10 cellular contexts compared by ENCODE assay signal in genomic region chr14:55131782-55132181, GRCh38. TPM values are rescaled to one million over a fixed set of nuclear protein-coding genes. Genes with fewer than 3 reads are reported as not detected.
A peak's percentile ranks its signal among the peaks of the same experiment; 100 is the strongest.
DNase-seq lines count a peak whose midpoint lies in the region; ATAC-seq and TF ChIP-seq lines count a peak whose summit lies in the region.
"Had no signal": no experiment of that assay in that cellular context is flagged by ENCODE, and none has a peak within 500 bp of the region (broad histone marks: within the 10 kb centered on the region; RNA-seq: fewer than 3 reads in every experiment).

No MANE protein-coding gene starts in this region.

- H2BK5ac ChIP-seq in trophoblast cell (ENCODE audit: low read depth, low read length, poor library complexity) = no peak overlapping the region

- no peak overlapping the region for H3K14ac ChIP-seq in trophoblast cell (ENCODE audit: low read length)

- CTCF ChIA-PET in Caco-2 (lab: Charles Lee) = interaction anchor here (0.7 to 1.1 kb wide), 3 partner anchors 8 to 23 kb away, joined by 3 read pairs; no protein-coding TSS in a partner anchor

- H4K12ac ChIP-seq in trophoblast cell (ENCODE audit: low read depth, low read length) = no peak overlapping the region

- TF ChIP-seq POLR2A in erythroblast (IDR thresholded peaks at IDR 0.05; ENCODE audit: low read length) = no peak

- H3K4me3 ChIP-seq in Caco-2 (ENCODE audit: low read depth, low read length) (peak overlapping the region; percentile 96), trophoblast cell (ENCODE audit: low read depth, low read length) (no peak overlapping the region), MG63 (no peak overlapping the region)

- H3K9me3 Mint-ChIP-seq in Caco-2 (ENCODE audit: unreplicated experiment) = no peaks in the 10 kb centered on the region
- H3K9me3 Mint-ChIP-seq: stimulated activated naive CD8-positive, alpha-beta T cell treated with anti-CD3 and anti-CD28 coated beads, Interleukin-15, amount 100 ng/mL, for 72 hours had no signal

- H3K18ac ChIP-seq in trophoblast cell (ENCODE audit: low read length) = no peak overlapping the region

- H3K9ac ChIP-seq in trophoblast cell (ENCODE audit: low read length) = no peak overlapping the region

- peaks cover 11% of the 10 kb centered on the region for H3K79me2 ChIP-seq in trophoblast cell (ENCODE audit: control insufficient read depth, insufficient read depth, low read length, poor library complexity)

- no peak overlapping the region for H3K23ac ChIP-seq in trophoblast cell (ENCODE audit: low read length)

- no peak overlapping the region for H2BK120ac ChIP-seq in trophoblast cell (ENCODE audit: insufficient read depth, low read length, poor library complexity)

- H3K4me3 Mint-ChIP-seq in Caco-2 (ENCODE audit: unreplicated experiment) = peak overlapping the region; percentile 89
- H3K4me3 Mint-ChIP-seq: stimulated activated naive CD8-positive, alpha-beta T cell treated with anti-CD3 and anti-CD28 coated beads, Interleukin-15, amount 100 ng/mL, for 72 hours had no signal

- H3K36me3 ChIP-seq in Caco-2 (ENCODE audit: control insufficient read depth, insufficient read depth, low read length) (peaks cover 2% of the 10 kb centered on the region; the same call in 1 of the 2 replicates), trophoblast cell (ENCODE audit: control insufficient read depth in 1 of 2, insufficient read depth in 2 of 2, low read length in 2 of 2) (peaks cover 0 to 3% of the 10 kb centered on the region in 2 experiments), MG63 (no peaks in the 10 kb centered on the region; the same call in none of the 2 replicates)

- H3K9me3 ChIP-seq in Caco-2 = no peaks in the 10 kb centered on the region
- no peaks in the 10 kb centered on the region for H3K9me3 ChIP-seq in trophoblast cell (ENCODE audit: insufficient read depth, low read depth, low read length)
- H3K9me3 ChIP-seq in MG63 = no peaks in the 10 kb centered on the region

- peaks cover 9% of the 10 kb centered on the region for H3K79me1 ChIP-seq in trophoblast cell (ENCODE audit: low read length)

- BruUV-seq in Caco-2 (replicated peaks; lab: Mats Ljungman, UMichigan) = no TSS peak

- no peak for TF ChIP-seq CTCF in Caco-2 (IDR thresholded peaks at IDR 0.05; ENCODE audit: insufficient read depth in 1 of 2, low read depth in 1 of 2, low read length in 1 of 2, severe bottlenecking in 1 of 2, unreplicated experiment in 1 of 2)

- no peak for DNase-seq in Caco-2
- peak; percentile 54 for DNase-seq in NOMO-1 treated with DMSO at 0.1 percent for 48 hours (lab: John Stamatoyannopoulos, UW; ENCODE audit: unreplicated experiment)
- DNase-seq in erythroblast (lab: John Stamatoyannopoulos, UW) = peak; percentile 36 to 41
- DNase-seq in trophoblast cell = peak in 1 of 2 donors; percentile 47
- DNase-seq in stimulated activated naive CD4-positive, alpha-beta T cell treated with Interleukin-2 at 50 U/mL for 16 hours (lab: John Stamatoyannopoulos, UW) = no peak
- DNase-seq in pons (ENCODE audit: low spot score) = no peak
- no peak for DNase-seq in MG63
- DNase-seq: activated CD4-positive, alpha-beta T cell treated with anti-CD3 and anti-CD28 coated beads for 4 hours; stimulated activated naive CD8-positive, alpha-beta T cell treated with anti-CD3 and anti-CD28 coated beads, Interleukin-15, amount 100 ng/mL, for 72 hours had no signal

- no peaks in the 10 kb centered on the region for H3K27me3 Mint-ChIP-seq in Caco-2 (ENCODE audit: insufficient read depth, unreplicated experiment)

- POLR2A ChIA-PET in Caco-2 (lab: Charles Lee) = interaction anchor here (1.2 kb wide), 1 partner anchor 29 kb away, joined by 8 read pairs; no protein-coding TSS in a partner anchor

- peaks cover 77% of the 10 kb centered on the region for H3K36me3 Mint-ChIP-seq in Caco-2 (ENCODE audit: insufficient read depth, unreplicated experiment)

- peak overlapping the region; percentile 3 for H3K4me2 ChIP-seq in trophoblast cell (ENCODE audit: low read length)

- no peak overlapping the region for H2BK12ac ChIP-seq in trophoblast cell (ENCODE audit: low read length)

- H2AFZ ChIP-seq in trophoblast cell (ENCODE audit: insufficient read depth, low read length, poor library complexity) = no peak overlapping the region

- intact Hi-C loops in Caco-2 (cut with micrococcal nuclease; ENCODE audit: unreplicated experiment) = no loop called here

- no peak for ATAC-seq in GM21390 (IDR thresholded peaks at IDR 0.05; ENCODE audit: unreplicated experiment)
- ATAC-seq: stimulated activated naive CD8-positive, alpha-beta T cell treated with anti-CD3 and anti-CD28 coated beads, Interleukin-15, amount 100 ng/mL, for 72 hours had no signal

- H3K4me1 ChIP-seq in Caco-2 = peaks cover 45% of the 10 kb centered on the region
- H3K4me1 ChIP-seq in trophoblast cell (ENCODE audit: control insufficient read depth in 1 of 2, insufficient read depth in 2 of 2, low read length in 2 of 2) = peaks cover 10 to 17% of the 10 kb centered on the region in 2 experiments

- no peak overlapping the region for H2AK5ac ChIP-seq in trophoblast cell (ENCODE audit: low read length)

- H3K27ac Mint-ChIP-seq in Caco-2 (ENCODE audit: unreplicated experiment) = no peak overlapping the region
- H3K27ac Mint-ChIP-seq: stimulated activated naive CD8-positive, alpha-beta T cell treated with anti-CD3 and anti-CD28 coated beads, Interleukin-15, amount 100 ng/mL, for 72 hours had no signal

- no peaks in the 10 kb centered on the region for H3K27me3 ChIP-seq in Caco-2 (replicated peaks; ENCODE audit: control insufficient read depth, insufficient read depth, low read length)
- H3K27me3 ChIP-seq in trophoblast cell (ENCODE audit: insufficient read depth, low read length) = no peaks in the 10 kb centered on the region
- no peaks in the 10 kb centered on the region for H3K27me3 ChIP-seq in MG63

- H3K4me1 Mint-ChIP-seq in Caco-2 (ENCODE audit: low read depth, unreplicated experiment) = peaks cover 19% of the 10 kb centered on the region

- H3K4ac ChIP-seq in trophoblast cell (ENCODE audit: low read depth, low read length) = peak overlapping the region; percentile 39

- no peak overlapping the region for H3K27ac ChIP-seq in trophoblast cell (ENCODE audit: low read depth, low read length)

- no peak overlapping the region for H4K8ac ChIP-seq in trophoblast cell (ENCODE audit: low read depth, low read length)

- H4K91ac ChIP-seq in trophoblast cell (ENCODE audit: low read depth, low read length) = no peak overlapping the region

- no CpG with 5 or more reads among the region's 4 CpGs for WGBS in trophoblast cell (ENCODE audit: extremely low coverage, insufficient coverage, insufficient read length)

RNA-seq across cellular contexts. Expression of gene LGALS3, which starts 2.7 kb away (rescaled TPM):
- total RNA-seq in Caco-2 (2022) = 206 and 246 TPM in 2 replicates
- 107 and 114 TPM in 2 replicates for polyA plus RNA-seq in trophoblast cell (2013)
- 90.5 and 117 TPM in 2 replicates for total RNA-seq in MG63 (2014; rRNA removed; shearing (Covaris generic); ENCODE audit: low replicate concordance)

RNA-seq across cellular contexts. Expression of gene DLGAP5, which starts 59.6 kb away (rescaled TPM):
- 49.7 and 54.1 TPM in 2 replicates for total RNA-seq in Caco-2 (2022)
- polyA plus RNA-seq in trophoblast cell (2013) = 39.9 and 44.8 TPM in 2 replicates
- total RNA-seq in MG63 (2014; rRNA removed; shearing (Covaris generic); ENCODE audit: low replicate concordance) = 27.6 and 41.4 TPM in 2 replicates

Comparison
In these comparisons a context has a peak if more than half of its experiments do, and no peak if none do; other contexts are left out.
1. DNase-seq: peak in NOMO-1 treated with DMSO at 0.1 percent for 48 hours (single experiment) and erythroblast (2 of 2); none in Caco-2 (0 of 2), stimulated activated naive CD4-positive, alpha-beta T cell treated with Interleukin-2 at 50 U/mL for 16 hours (single experiment), pons (single experiment) and MG63 (single experiment).